Comparison of ENCODE assay signal across 8 cellular contexts in the genomic region with DNA sequence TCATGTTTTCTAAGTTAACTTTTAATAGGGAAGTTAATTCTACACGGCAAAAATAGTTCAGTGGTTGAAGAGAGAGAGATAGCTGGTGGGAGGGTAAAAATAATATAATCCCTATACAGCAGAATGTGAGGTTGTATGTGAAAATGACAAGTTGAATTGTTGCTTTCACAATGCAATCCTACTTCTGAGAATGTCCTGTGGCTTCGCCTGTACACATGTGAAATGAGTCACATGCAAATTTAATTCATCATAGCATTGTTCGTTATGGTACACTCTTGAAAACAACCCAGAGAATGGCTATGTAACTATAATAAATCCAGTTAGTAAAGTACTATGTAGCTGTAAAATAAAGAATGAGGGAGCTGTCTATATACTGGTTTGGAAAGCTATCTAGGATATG. TPM values are rescaled to one million over a fixed set of nuclear protein-coding genes. Genes with fewer than 3 reads are reported as not detected.
DNase-seq lines count a peak whose midpoint lies in the region; ATAC-seq and TF ChIP-seq lines count a peak whose summit lies in the region.

No MANE protein-coding gene starts in this region.

- peak overlapping the region; percentile 50 for H3K27ac Mint-ChIP-seq in T-helper 1 cell treated with Interleukin-12 subunit alpha and Interleukin-12 subunit beta and Interleukin-4 antibody, amounts not matched to agents 30 μg/mL and 1 μg/mL, for 36 hours
- H3K27ac Mint-ChIP-seq in nephron = peak overlapping the region; percentile 7 to 45 (median 20)

- no peaks in the 10 kb centered on the region for H3K27me3 Mint-ChIP-seq in T-helper 1 cell treated with Interleukin-12 subunit alpha and Interleukin-12 subunit beta and Interleukin-4 antibody, amounts not matched to agents 30 μg/mL and 1 μg/mL, for 36 hours (ENCODE audit: low read depth)
- no peaks in the 10 kb centered on the region for H3K27me3 Mint-ChIP-seq in nephron (ENCODE audit: low read depth)

- no peaks in the 10 kb centered on the region for H3K9me3 ChIP-seq in thyroid gland

- DNase-seq in DMS153 treated with DMSO at 0.1 percent for 48 hours (lab: John Stamatoyannopoulos, UW; ENCODE audit: unreplicated experiment) (no peak), retina (no peak), thyroid gland (no peak), coronary artery (ENCODE audit: low spot score) (no peak)

- H3K4me1 ChIP-seq in thyroid gland = no peaks in the 10 kb centered on the region

- H3K27me3 ChIP-seq in thyroid gland = no peaks in the 10 kb centered on the region

- ATAC-seq in GM19023 (IDR thresholded peaks at IDR 0.05; ENCODE audit: unreplicated experiment) = peak; percentile 97
- ATAC-seq in HG02759 (IDR thresholded peaks at IDR 0.05; ENCODE audit: unreplicated experiment) = peak; percentile 96

- no peaks in the 10 kb centered on the region for H3K9me3 Mint-ChIP-seq in T-helper 1 cell treated with Interleukin-12 subunit alpha and Interleukin-12 subunit beta and Interleukin-4 antibody, amounts not matched to agents 30 μg/mL and 1 μg/mL, for 36 hours
- no peaks in the 10 kb centered on the region for H3K9me3 Mint-ChIP-seq in nephron

- no peak for TF ChIP-seq POLR2A in thyroid gland (IDR thresholded peaks at IDR 0.05)

- H3K4me1 Mint-ChIP-seq in T-helper 1 cell treated with Interleukin-12 subunit alpha and Interleukin-12 subunit beta and Interleukin-4 antibody, amounts not matched to agents 30 μg/mL and 1 μg/mL, for 36 hours (ENCODE audit: low read depth) = peaks cover 19% of the 10 kb centered on the region
- H3K4me1 Mint-ChIP-seq in nephron = peaks cover 26% of the 10 kb centered on the region

- no peaks in the 10 kb centered on the region for H3K36me3 ChIP-seq in thyroid gland

- no peak overlapping the region for H3K27ac ChIP-seq in thyroid gland
- H3K27ac ChIP-seq in coronary artery = no peak overlapping the region

- no peak overlapping the region for H3K4me3 Mint-ChIP-seq in T-helper 1 cell treated with Interleukin-12 subunit alpha and Interleukin-12 subunit beta and Interleukin-4 antibody, amounts not matched to agents 30 μg/mL and 1 μg/mL, for 36 hours
- no peak overlapping the region for H3K4me3 Mint-ChIP-seq in nephron

- intact Hi-C loops in thyroid gland (cut with DNase I) = no loop called here

- TF ChIP-seq CTCF in nephron (IDR thresholded peaks at IDR 0.05; ENCODE audit: unreplicated experiment in 3 of 3) (no peak), thyroid gland (IDR thresholded peaks at IDR 0.05) (no peak), coronary artery (IDR thresholded peaks at IDR 0.05) (no peak)

- 85 to 87% methylated on average over 3 of the region's 3 CpGs for WGBS in thyroid gland, 2 donors

- H3K36me3 Mint-ChIP-seq in T-helper 1 cell treated with Interleukin-12 subunit alpha and Interleukin-12 subunit beta and Interleukin-4 antibody, amounts not matched to agents 30 μg/mL and 1 μg/mL, for 36 hours (ENCODE audit: low read depth) = peaks cover 28% of the 10 kb centered on the region
- peaks cover 10% of the 10 kb centered on the region for H3K36me3 Mint-ChIP-seq in nephron (ENCODE audit: low read depth)

- H3K4me3 ChIP-seq in thyroid gland (replicated peaks in 1 of 3) (no peak overlapping the region), coronary artery (no peak overlapping the region)

RNA-seq across cellular contexts. Expression of a gene that starts 46.1 kb away (rescaled TPM):
- total RNA-seq in thyroid gland = 10 to 100 TPM; 21.5 to 32.5 (median 26.3) TPM
